In genomic region chr4:22480928-22481327, GRCh38 we compare ENCODE assay signal across 25 cellular contexts. TPM values are rescaled to one million over a fixed set of nuclear protein-coding genes. Genes with fewer than 3 reads are reported as not detected.
DNase-seq lines count a peak whose midpoint lies in the region; ATAC-seq and TF ChIP-seq lines count a peak whose summit lies in the region.
"Had no signal": no experiment of that assay in that cellular context is flagged by ENCODE, and none has a peak within 500 bp of the region (broad histone marks: within the 10 kb centered on the region; RNA-seq: fewer than 3 reads in every experiment).

No MANE protein-coding gene starts in this region.

- H3K27ac Mint-ChIP-seq in GM23338, result peak overlapping the region; percentile 80
- H3K27ac Mint-ChIP-seq: CD4-positive, CD25-positive, alpha-beta regulatory T cell; IgD-negative memory B cell had no signal

- no peaks in the 10 kb centered on the region for H3K9me2 ChIP-seq in GM23338 (ENCODE audit: insufficient read depth)

- H4K91ac ChIP-seq in trophoblast cell (ENCODE audit: low read depth, low read length), result no peak overlapping the region

- no peak for TF ChIP-seq POLR2A in tibial nerve (IDR thresholded peaks at IDR 0.05)

- ATAC-seq in GM23338, result no peak
- peak; percentile 6 for ATAC-seq in left colon
- ATAC-seq in HG02884 (IDR thresholded peaks at IDR 0.05; ENCODE audit: unreplicated experiment), result no peak
- ATAC-seq: Right ventricle myocardium inferior had no signal

- H3K4me2 ChIP-seq in GM23338, result peak overlapping the region; percentile 35; the same call in 1 of the 2 replicates
- no peak overlapping the region for H3K4me2 ChIP-seq in trophoblast cell (ENCODE audit: low read length)
- H3K4me2 ChIP-seq: KMS-11, PC-9 had no signal

- H3F3A ChIP-seq in GM23338 (replicated peaks; ENCODE audit: low read depth), result no peaks in the 10 kb centered on the region

- H3K79me1 ChIP-seq in trophoblast cell (ENCODE audit: low read length), result no peaks in the 10 kb centered on the region

- no peak overlapping the region for H2BK120ac ChIP-seq in trophoblast cell (ENCODE audit: insufficient read depth, low read length, poor library complexity)

- H3K4ac ChIP-seq in trophoblast cell (ENCODE audit: low read depth, low read length), result peak overlapping the region; percentile 21

- no peaks in the 10 kb centered on the region for H3K27me3 ChIP-seq in GM23338 (ENCODE audit: insufficient read depth)
- no peaks in the 10 kb centered on the region for H3K27me3 ChIP-seq in trophoblast cell (ENCODE audit: insufficient read depth, low read length)
- H3K27me3 ChIP-seq in tibial nerve, result no peaks in the 10 kb centered on the region
- H3K27me3 ChIP-seq: SJCRH30 had no signal

- no peak for DNase-seq in GM23338 (ENCODE audit: low spot score)
- DNase-seq in left colon, result no peak
- DNase-seq in trophoblast cell, result no peak
- DNase-seq in iPS-NIHi7 (ENCODE audit: extremely low spot score), result no peak
- DNase-seq in tibial nerve (ENCODE audit: low spot score in 2 of 2), result no peak
- no peak for DNase-seq in NOMO-1 (lab: John Stamatoyannopoulos, UW; ENCODE audit: unreplicated experiment in 2 of 2)
- DNase-seq: CD4-positive, CD25-positive, alpha-beta regulatory T cell; DMS153; DND-41; H7; NCI-H1048; NCI-H1417; NCI-H1694; NCI-H2029 treated with DMSO at 0.1 percent for 48 hours; NCI-H446 treated with DMSO at 0.1 percent for 48 hours; NCI-H526; NCI-H82; NK-92 treated with Interleukin-12 subunit alpha and Interleukin-12 subunit beta, amount 100 ng/mL, for 24 hours; PC-9; SJCRH30 had no signal

- H3K36me3 ChIP-seq in GM23338 (ENCODE audit: insufficient read depth) (no peaks in the 10 kb centered on the region), trophoblast cell (ENCODE audit: control insufficient read depth in 1 of 2, insufficient read depth in 2 of 2, low read length in 2 of 2) (no peaks in the 10 kb centered on the region), tibial nerve (no peaks in the 10 kb centered on the region)

- no peak for TF ChIP-seq EP300 in tibial nerve (IDR thresholded peaks at IDR 0.05)

- no peak overlapping the region for H3K23ac ChIP-seq in trophoblast cell (ENCODE audit: low read length)

- H2AFZ ChIP-seq in GM23338, result no peak overlapping the region
- H2AFZ ChIP-seq in trophoblast cell (ENCODE audit: insufficient read depth, low read length, poor library complexity), result no peak overlapping the region
- H2AFZ ChIP-seq: PC-9 had no signal

- no peak overlapping the region for H3K9ac ChIP-seq in trophoblast cell (ENCODE audit: low read length)
- H3K9ac ChIP-seq: KMS-11 had no signal

- H2BK12ac ChIP-seq in trophoblast cell (ENCODE audit: low read length), result no peak overlapping the region

- H3K36me3 Mint-ChIP-seq in GM23338 (ENCODE audit: low read depth), result peaks cover 11% of the 10 kb centered on the region; the same call in 2 of the 3 replicates
- H3K36me3 Mint-ChIP-seq: CD4-positive, CD25-positive, alpha-beta regulatory T cell; IgD-negative memory B cell had no signal

- no peak overlapping the region for H3K14ac ChIP-seq in trophoblast cell (ENCODE audit: low read length)

- H2BK5ac ChIP-seq in trophoblast cell (ENCODE audit: low read depth, low read length, poor library complexity), result no peak overlapping the region

- H3K4me1 Mint-ChIP-seq in GM23338, result peaks cover 46% of the 10 kb centered on the region
- H3K4me1 Mint-ChIP-seq: CD4-positive, CD25-positive, alpha-beta regulatory T cell; IgD-negative memory B cell had no signal

- H3K18ac ChIP-seq in trophoblast cell (ENCODE audit: low read length), result no peak overlapping the region

- H3K27me3 Mint-ChIP-seq in GM23338 (ENCODE audit: insufficient read depth, low read depth, poor library complexity), result peaks cover 4% of the 10 kb centered on the region
- H3K27me3 Mint-ChIP-seq: CD4-positive, CD25-positive, alpha-beta regulatory T cell; IgD-negative memory B cell had no signal

- H3K9me3 ChIP-seq in trophoblast cell (ENCODE audit: insufficient read depth, low read depth, low read length), result no peaks in the 10 kb centered on the region
- H3K9me3 ChIP-seq in tibial nerve, result no peaks in the 10 kb centered on the region
- H3K9me3 ChIP-seq: SJCRH30 had no signal

- H4K8ac ChIP-seq in trophoblast cell (ENCODE audit: low read depth, low read length), result no peak overlapping the region

- TF ChIP-seq CTCF in GM23338 (conservative IDR thresholded peaks at IDR 0.05; ENCODE audit: low read depth in 2 of 2) (no peak), VCaP (conservative IDR thresholded peaks at IDR 0.05) (no peak), tibial nerve (IDR thresholded peaks at IDR 0.05) (no peak)

- H3K27ac ChIP-seq in GM23338 (ENCODE audit: low read depth), result no peak overlapping the region
- H3K27ac ChIP-seq in VCaP, result peak overlapping the region; percentile 16; the same call in 1 of the 2 replicates
- no peak overlapping the region for H3K27ac ChIP-seq in trophoblast cell (ENCODE audit: low read depth, low read length)
- H3K27ac ChIP-seq in tibial nerve, result no peak overlapping the region
- H3K27ac ChIP-seq: KMS-11, PC-9, SJCRH30 had no signal

- H3K4me1 ChIP-seq in GM23338 (ENCODE audit: insufficient read depth) (peaks cover 27% of the 10 kb centered on the region), trophoblast cell (ENCODE audit: control insufficient read depth in 1 of 2, insufficient read depth in 2 of 2, low read length in 2 of 2) (peaks cover 6 to 10% of the 10 kb centered on the region in 2 experiments), tibial nerve (peaks cover 0 to 10% (median 0%) of the 10 kb centered on the region in 4 donors)

- H3K79me2 ChIP-seq in GM23338 (replicated peaks; ENCODE audit: insufficient read depth), result no peaks in the 10 kb centered on the region; the same call in 1 of the 2 replicates
- H3K79me2 ChIP-seq in trophoblast cell (ENCODE audit: control insufficient read depth, insufficient read depth, low read length, poor library complexity), result no peaks in the 10 kb centered on the region

- H3K4me3 ChIP-seq in GM23338 (no peak overlapping the region), trophoblast cell (ENCODE audit: low read depth, low read length) (no peak overlapping the region), tibial nerve (no peak overlapping the region)
- H3K4me3 ChIP-seq: PC-9, SJCRH30 had no signal

- peaks cover 3% of the 10 kb centered on the region; the same call in 1 of the 3 replicates for H3K9me3 Mint-ChIP-seq in GM23338

- H3K4me3 Mint-ChIP-seq in GM23338, result no peak overlapping the region
- H3K4me3 Mint-ChIP-seq: CD4-positive, CD25-positive, alpha-beta regulatory T cell; IgD-negative memory B cell had no signal

- no peak overlapping the region for H2AK5ac ChIP-seq in trophoblast cell (ENCODE audit: low read length)

- peaks cover 17% of the 10 kb centered on the region; the same call in 1 of the 2 replicates for H4K20me1 ChIP-seq in GM23338 (replicated peaks; ENCODE audit: insufficient read depth)

- H4K12ac ChIP-seq in trophoblast cell (ENCODE audit: low read depth, low read length), result no peak overlapping the region

- intact Hi-C loops in left colon (cut with DNase I, micrococcal nuclease), result no loop called here

- WGBS in trophoblast cell (ENCODE audit: extremely low coverage, insufficient coverage, insufficient read length), result no CpG with 5 or more reads among the region's 1 CpG
- 75 to 83% methylated on average over 1 of the region's 1 CpG for WGBS in tibial nerve, 2 donors

TF ChIP-seq in GM23338, 12 proteins besides CTCF, POLR2A, EP300 and RAD21 (continues in another document):
- no peak for TF ChIP-seq EZH2 (IDR thresholded peaks at IDR 0.05; ENCODE audit: low read depth, unreplicated experiment)
- TF ChIP-seq ZNF114 (CRISPR knock-in tag; IDR thresholded peaks at IDR 0.05), result no peak
- TF ChIP-seq NANOG (IDR thresholded peaks at IDR 0.05; ENCODE audit: borderline replicate concordance), result no peak
- TF ChIP-seq JUNB (IDR thresholded peaks at IDR 0.05; ENCODE audit: unreplicated experiment), result no peak
- no peak for TF ChIP-seq EZH2phosphoT487 (IDR thresholded peaks at IDR 0.05; ENCODE audit: unreplicated experiment)
- no peak for TF ChIP-seq STAT1 (IDR thresholded peaks at IDR 0.05; ENCODE audit: unreplicated experiment)

RNA-seq across cellular contexts. Expression of gene ADGRA3, which starts 34.9 kb away (rescaled TPM):
- total RNA-seq in GM23338 (2014; rRNA removed; shearing (Covaris generic)), result 73.9 and 75.3 TPM in 2 replicates
- 14.1 and 16.2 TPM in 2 replicates for polyA plus RNA-seq in GM23338 (2016; fragmentation: Nextera tagmentation; extraction: Ambion mirVana)
- total RNA-seq in left colon (10 to 100 TPM; 60.6 to 68.9 TPM), tibial nerve (10 to 100 TPM; 14.9 to 26.3 (median 20.2) TPM)
- 12.6 and 15.3 TPM in 2 replicates for polyA plus RNA-seq in trophoblast cell (2013)
